ENCODE assay signal across 29 cellular contexts in genomic region chr19:33551676-33552075, GRCh38.
"Had no signal": no experiment of that assay in that cellular context is flagged by ENCODE, and none has a peak within 500 bp of the region (broad histone marks: within the 10 kb centered on the region; RNA-seq: fewer than 3 reads in every experiment).

No MANE protein-coding gene starts in this region.

- DNase-seq: heart left ventricle; hypothalamus; immature natural killer cell; left ventricle myocardium inferior; mesendoderm; midbrain; mucosa of descending colon; naive thymus-derived CD4-positive, alpha-beta T cell; occipital lobe; retina; stimulated activated CD4-positive, alpha-beta T cell treated with anti-CD3 and anti-CD28 coated beads, Interleukin-12 subunit alpha, Interleukin-12 subunit beta, amount 100 ng/mL, for 4 hours; stimulated activated CD4-positive, alpha-beta T cell treated with anti-CD3 and anti-CD28 coated beads, Interleukin-15, amount 100 ng/mL, for 24 hours; stimulated activated CD4-positive, alpha-beta T cell treated with anti-CD3 and anti-CD28 coated beads, Interleukin-2, amount 100 ng/mL, for 24 hours; stimulated activated CD4-positive, alpha-beta T cell treated with anti-CD3 and anti-CD28 coated beads, Interleukin-4, amount 100 ng/mL, for 1 hour; stimulated activated naive B cell treated with anti-CD40 and anti-IgM and Interleukin-4, amounts not matched to agents 10 μg/mL and 1 μg/mL and 100 μg/mL, for 72 hours; stimulated activated naive CD8-positive, alpha-beta T cell treated with anti-CD3 and anti-CD28 coated beads, Interleukin-15, Interleukin-2, amounts not matched to agents 100 U/mL and 50 U/mL, for 24 hours; trophoblast cell had no signal

- H3K36me3 Mint-ChIP-seq: immature natural killer cell; naive thymus-derived CD4-positive, alpha-beta T cell; stimulated activated naive B cell treated with anti-CD40 and anti-IgM and Interleukin-4, amounts not matched to agents 10 μg/mL and 1 μg/mL and 100 μg/mL, for 72 hours had no signal

- ATAC-seq: heart left ventricle; mucosa of descending colon; naive thymus-derived CD4-positive, alpha-beta T cell; right cardiac atrium; stimulated activated naive B cell treated with anti-CD40 and anti-IgM and Interleukin-4, amounts not matched to agents 10 μg/mL and 1 μg/mL and 100 μg/mL, for 72 hours; stimulated activated naive CD8-positive, alpha-beta T cell treated with anti-CD3 and anti-CD28 coated beads, Interleukin-15, Interleukin-2, amounts not matched to agents 100 U/mL and 50 U/mL, for 24 hours; upper lobe of right lung had no signal

- H3K27ac ChIP-seq: heart left ventricle, left ventricle myocardium inferior, neutrophil, parathyroid adenoma, prostate gland, suprapubic skin, thoracic aorta, tibial artery, upper lobe of right lung had no signal

- H3K4me2 ChIP-seq: smooth muscle cell had no signal

- H3K4me3 Mint-ChIP-seq: immature natural killer cell; naive thymus-derived CD4-positive, alpha-beta T cell; nephron; neural crest cell; stimulated activated naive B cell treated with anti-CD40 and anti-IgM and Interleukin-4, amounts not matched to agents 10 μg/mL and 1 μg/mL and 100 μg/mL, for 72 hours had no signal

- H3K36me3 ChIP-seq: heart left ventricle, left ventricle myocardium inferior, neutrophil, prostate gland, suprapubic skin, thoracic aorta, tibial artery, upper lobe of right lung had no signal

- H3K4me1 Mint-ChIP-seq: immature natural killer cell; nephron; neural crest cell; stimulated activated naive B cell treated with anti-CD40 and anti-IgM and Interleukin-4, amounts not matched to agents 10 μg/mL and 1 μg/mL and 100 μg/mL, for 72 hours had no signal

- H3K9me3 Mint-ChIP-seq: immature natural killer cell, nephron, neural crest cell had no signal

- H2AFZ ChIP-seq: parathyroid adenoma had no signal

- H3K9me3 ChIP-seq: heart left ventricle, left ventricle myocardium inferior, mucosa of descending colon, neutrophil, prostate gland, suprapubic skin, thoracic aorta, tibial artery, upper lobe of right lung had no signal

- H3K27me3 ChIP-seq: neutrophil, upper lobe of right lung had no signal

- H3K4me3 ChIP-seq: heart left ventricle, left ventricle myocardium inferior, lung, mucosa of descending colon, prostate gland, smooth muscle cell, suprapubic skin, thoracic aorta, tibial artery, upper lobe of right lung had no signal

- H3K27ac Mint-ChIP-seq: immature natural killer cell; naive thymus-derived CD4-positive, alpha-beta T cell; nephron had no signal

- H3K4me1 ChIP-seq: heart left ventricle, left ventricle myocardium inferior, parathyroid adenoma, prostate gland, suprapubic skin, tibial artery, upper lobe of right lung had no signal

- H3K9ac ChIP-seq: parathyroid adenoma had no signal
